In the genomic region with DNA sequence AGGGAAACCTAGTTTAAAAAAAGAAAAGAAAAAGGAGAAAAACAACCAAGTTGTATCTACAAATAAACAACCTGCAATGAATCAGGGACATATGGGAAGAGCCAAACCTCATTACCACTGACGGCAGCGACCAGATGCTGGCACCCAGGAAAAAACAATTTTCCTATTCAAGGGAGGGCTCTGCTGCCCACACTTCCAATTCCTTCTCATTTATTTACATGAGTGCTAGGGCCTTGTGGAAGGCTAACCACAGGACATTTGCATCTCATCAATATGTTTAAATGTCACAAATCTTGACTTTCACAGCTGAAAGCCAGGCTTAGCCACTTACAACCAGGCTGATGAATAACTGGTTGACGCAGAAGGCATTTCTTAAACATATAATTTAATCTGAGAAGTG, we compare ENCODE assay signal across 13 cellular contexts. TPM values are rescaled to one million over a fixed set of nuclear protein-coding genes. Genes with fewer than 3 reads are reported as not detected.
DNase-seq lines count a peak whose midpoint lies in the region; ATAC-seq and TF ChIP-seq lines count a peak whose summit lies in the region.
"Had no signal": no experiment of that assay in that cellular context is flagged by ENCODE, and none has a peak within 500 bp of the region (broad histone marks: within the 10 kb centered on the region; RNA-seq: fewer than 3 reads in every experiment).

No MANE protein-coding gene starts in this region.

- DNase-seq in AG09319 (ENCODE audit: extremely low read depth, low read depth): peak; percentile 54
- peak; percentile 49 for DNase-seq in ELR (ENCODE audit: low read depth)
- no peak for DNase-seq in activated T-helper 2 cell treated with anti-CD3 and anti-CD28 coated beads, Interferon-gamma antibody, Interleukin-2, Interleukin-4, amounts not matched to agents 10 μg/mL and 5 μg/mL and 100 μg/mL, durations not matched to agents 14 hours and 24 hours and 36 hours (ENCODE audit: low spot score)
- DNase-seq in fibroblast of villous mesenchyme (ENCODE audit: low read depth): peak; percentile 75
- DNase-seq in kidney glomerular epithelial cell (lab: John Stamatoyannopoulos, UW): no peak
- no peak for DNase-seq in omental fat pad (ENCODE audit: low spot score)
- DNase-seq: NCI-H1417; stimulated activated CD4-positive, alpha-beta T cell treated with anti-CD3 and anti-CD28 coated beads, Interleukin-2, amount 100 ng/mL, for 24 hours had no signal

- H3K27me3 Mint-ChIP-seq in activated T-helper 2 cell treated with anti-CD3 and anti-CD28 coated beads, Interferon-gamma antibody, Interleukin-2, Interleukin-4, amounts not matched to agents 10 μg/mL and 5 μg/mL and 100 μg/mL, durations not matched to agents 14 hours and 24 hours and 36 hours (ENCODE audit: low read depth): no peaks in the 10 kb centered on the region

- no peak for TF ChIP-seq CTCF in AG09319 (IDR thresholded peaks at IDR 0.05; ENCODE audit: low read depth, low read length)
- no peak for TF ChIP-seq CTCF in fibroblast of villous mesenchyme (IDR thresholded peaks at IDR 0.05; ENCODE audit: insufficient read depth, low read depth, low read length)
- TF ChIP-seq CTCF in omental fat pad (IDR thresholded peaks at IDR 0.05): no peak

- intact Hi-C loops in activated T-helper 2 cell treated with anti-CD3 and anti-CD28 coated beads, Interferon-gamma antibody, Interleukin-2, Interleukin-4, amounts not matched to agents 10 μg/mL and 5 μg/mL and 100 μg/mL, durations not matched to agents 14 hours and 24 hours and 36 hours (cut with micrococcal nuclease): no loop called here

- no peak overlapping the region for H3K4me3 ChIP-seq in fibroblast of villous mesenchyme (ENCODE audit: low read depth, low read length)
- H3K4me3 ChIP-seq: lung, right atrium auricular region had no signal

- H3K9me3 Mint-ChIP-seq in activated T-helper 2 cell treated with anti-CD3 and anti-CD28 coated beads, Interferon-gamma antibody, Interleukin-2, Interleukin-4, amounts not matched to agents 10 μg/mL and 5 μg/mL and 100 μg/mL, durations not matched to agents 14 hours and 24 hours and 36 hours: no peaks in the 10 kb centered on the region

- H3K4me1 Mint-ChIP-seq in activated T-helper 2 cell treated with anti-CD3 and anti-CD28 coated beads, Interferon-gamma antibody, Interleukin-2, Interleukin-4, amounts not matched to agents 10 μg/mL and 5 μg/mL and 100 μg/mL, durations not matched to agents 14 hours and 24 hours and 36 hours (ENCODE audit: low read depth): peaks cover 64% of the 10 kb centered on the region

- H3K27ac Mint-ChIP-seq in activated T-helper 2 cell treated with anti-CD3 and anti-CD28 coated beads, Interferon-gamma antibody, Interleukin-2, Interleukin-4, amounts not matched to agents 10 μg/mL and 5 μg/mL and 100 μg/mL, durations not matched to agents 14 hours and 24 hours and 36 hours: peak overlapping the region; percentile 7

- peaks cover 85% of the 10 kb centered on the region for H3K36me3 Mint-ChIP-seq in activated T-helper 2 cell treated with anti-CD3 and anti-CD28 coated beads, Interferon-gamma antibody, Interleukin-2, Interleukin-4, amounts not matched to agents 10 μg/mL and 5 μg/mL and 100 μg/mL, durations not matched to agents 14 hours and 24 hours and 36 hours (ENCODE audit: low read depth)

- H3K4me3 Mint-ChIP-seq in activated T-helper 2 cell treated with anti-CD3 and anti-CD28 coated beads, Interferon-gamma antibody, Interleukin-2, Interleukin-4, amounts not matched to agents 10 μg/mL and 5 μg/mL and 100 μg/mL, durations not matched to agents 14 hours and 24 hours and 36 hours (ENCODE audit: low read depth): no peak overlapping the region

- ATAC-seq in omental fat pad (ENCODE audit: low FRiP score) (no peak), HG03342 (IDR thresholded peaks at IDR 0.05; ENCODE audit: unreplicated experiment) (no peak)
- ATAC-seq: activated CD4-positive, CD25-positive, alpha-beta regulatory T cell treated with anti-CD3 and anti-CD28 coated beads, Interleukin-2, amount 50 U/mL, for 24 hours; Panc1 had no signal

RNA-seq across cellular contexts. Expression of gene RFTN1, which starts 36.0 kb away (rescaled TPM):
- 90.4 and 93.7 TPM in 2 replicates for total RNA-seq in activated T-helper 2 cell treated with anti-CD3 and anti-CD28 coated beads, Interferon-gamma antibody, Interleukin-2, Interleukin-4, amounts not matched to agents 10 μg/mL and 5 μg/mL and 100 μg/mL, durations not matched to agents 14 hours and 24 hours and 36 hours
- total RNA-seq in fibroblast of villous mesenchyme: 73.0 and 74.7 TPM in 2 replicates
- total RNA-seq in omental fat pad: 10 to 100 TPM; 42.4 to 94.4 (median 62.5) TPM

Comparison
In these comparisons a context has a peak if more than half of its experiments do, and no peak if none do; other contexts are left out.
1. DNase-seq: peak in AG09319 (single experiment), ELR (single experiment) and fibroblast of villous mesenchyme (single experiment); none in activated T-helper 2 cell treated with anti-CD3 and anti-CD28 coated beads, Interferon-gamma antibody, Interleukin-2, Interleukin-4, amounts not matched to agents 10 μg/mL and 5 μg/mL and 100 μg/mL, durations not matched to agents 14 hours and 24 hours and 36 hours (single experiment), kidney glomerular epithelial cell (single experiment) and omental fat pad (single experiment).